17 cellular contexts compared by ENCODE assay signal in the genomic region with DNA sequence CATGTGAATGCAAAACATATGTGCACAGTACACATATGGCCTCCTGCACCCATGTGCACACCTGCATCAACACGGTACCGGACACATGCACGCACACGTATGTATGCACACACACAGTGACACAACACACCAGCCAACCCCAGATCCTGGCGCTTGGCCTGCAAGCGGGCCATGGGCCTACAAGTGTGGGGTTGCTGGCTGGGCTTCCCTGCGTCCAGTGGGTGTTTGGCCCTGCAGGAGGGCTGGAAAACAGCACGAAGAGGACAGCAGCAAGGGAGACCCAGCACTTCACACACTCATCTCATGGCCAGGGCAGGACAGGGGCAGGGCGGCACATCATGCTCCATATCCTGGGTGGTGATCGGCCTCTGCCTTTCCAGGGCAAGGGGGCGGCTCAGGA.
A peak's percentile ranks its signal among the peaks of the same experiment; 100 is the strongest.
DNase-seq lines count a peak whose midpoint lies in the region; ATAC-seq and TF ChIP-seq lines count a peak whose summit lies in the region.
"Had no signal": no experiment of that assay in that cellular context is flagged by ENCODE, and none has a peak within 500 bp of the region (broad histone marks: within the 10 kb centered on the region; RNA-seq: fewer than 3 reads in every experiment).

No MANE protein-coding gene starts in this region.

- H3K27me3 Mint-ChIP-seq in osteocyte (ENCODE audit: unreplicated experiment) = no peaks in the 10 kb centered on the region

- no peak overlapping the region for H3K4me2 ChIP-seq in mesenchymal stem cell (ENCODE audit: low read length, poor library complexity, severe bottlenecking)

- no peak overlapping the region for H2BK5ac ChIP-seq in mesenchymal stem cell (ENCODE audit: low read depth, low read length, poor library complexity, severe bottlenecking)

- no peak for TF ChIP-seq CTCF in osteocyte (IDR thresholded peaks at IDR 0.05)
- no peak for TF ChIP-seq CTCF in prostate gland (IDR thresholded peaks at IDR 0.05)

- no peak overlapping the region for H4K8ac ChIP-seq in mesenchymal stem cell (ENCODE audit: low read length)

- peak overlapping the region; percentile 28 for H3K27ac Mint-ChIP-seq in osteocyte (ENCODE audit: unreplicated experiment)
- H3K27ac Mint-ChIP-seq: CD4-positive, alpha-beta T cell had no signal

- H3K9me3 ChIP-seq in mesenchymal stem cell (ENCODE audit: control insufficient read depth, low read length) (no peaks in the 10 kb centered on the region), prostate gland (no peaks in the 10 kb centered on the region)
- H3K9me3 ChIP-seq: HAP-1 had no signal

- no peak overlapping the region for H3K23ac ChIP-seq in mesenchymal stem cell (ENCODE audit: low read length in 2 of 2)

- H2BK12ac ChIP-seq in mesenchymal stem cell (ENCODE audit: low read length in 2 of 2) = no peak overlapping the region

- H3K4me3 ChIP-seq in mesenchymal stem cell (ENCODE audit: insufficient read depth in 1 of 2, low read depth in 1 of 2, low read length in 2 of 2) = no peak overlapping the region
- no peak overlapping the region for H3K4me3 ChIP-seq in prostate gland
- H3K4me3 ChIP-seq: GM12878, HAP-1 had no signal

- H3K4me1 Mint-ChIP-seq in osteocyte (ENCODE audit: unreplicated experiment) = peaks cover 10% of the 10 kb centered on the region

- H3K9ac ChIP-seq in mesenchymal stem cell (ENCODE audit: low read length) = no peak overlapping the region

- DNase-seq in Right ventricle myocardium inferior (ENCODE audit: missing footprints) (peak; percentile 56), Right ventricle myocardium superior (no peak), mesenchymal stem cell (no peak), osteocyte (ENCODE audit: extremely low spot score, unreplicated experiment) (no peak), NCI-H1694 treated with DMSO at 0.1 percent for 48 hours (lab: John Stamatoyannopoulos, UW) (no peak), KG1 (lab: John Stamatoyannopoulos, UW) (no peak), prostate gland (ENCODE audit: low spot score) (no peak)
- DNase-seq: 8988T; AML-193; C1 segment of cervical spinal cord; Calu3; CD4-positive, alpha-beta T cell; DMS 273 treated with DMSO at 0.1 percent for 48 hours; DMS79; GOT3 had no signal

- H3K9me3 Mint-ChIP-seq in osteocyte (ENCODE audit: unreplicated experiment) = no peaks in the 10 kb centered on the region
- H3K9me3 Mint-ChIP-seq: CD4-positive, alpha-beta T cell had no signal

- H3K4me3 Mint-ChIP-seq in osteocyte (ENCODE audit: unreplicated experiment) = no peak overlapping the region
- H3K4me3 Mint-ChIP-seq: CD4-positive, alpha-beta T cell had no signal

- H2BK15ac ChIP-seq in mesenchymal stem cell (ENCODE audit: low read depth, poor library complexity, severe bottlenecking) = no peak overlapping the region

- WGBS in mesenchymal stem cell = 97% methylated on average over 11 of the region's 11 CpGs
- WGBS in prostate gland = 91% methylated on average over 7 of the region's 11 CpGs

- H3K4ac ChIP-seq in mesenchymal stem cell (ENCODE audit: low read depth in 1 of 2, low read length in 2 of 2) = no peak overlapping the region

- no peak overlapping the region for H2AFZ ChIP-seq in mesenchymal stem cell (ENCODE audit: low read depth, low read length)

- no peak for ATAC-seq in Right ventricle myocardium inferior
- ATAC-seq in Right ventricle myocardium superior (ENCODE audit: poor library complexity) = no peak
- ATAC-seq: GM12878 had no signal

- H3K27ac ChIP-seq in mesenchymal stem cell (ENCODE audit: low read length, poor library complexity, severe bottlenecking) (no peak overlapping the region), prostate gland (no peak overlapping the region)

- peaks cover 32 to 83% of the 10 kb centered on the region in 2 experiments for H3K36me3 ChIP-seq in mesenchymal stem cell (ENCODE audit: control insufficient read depth in 1 of 2, insufficient read depth in 2 of 2, low read depth in 1 of 2, low read length in 2 of 2)
- no peaks in the 10 kb centered on the region for H3K36me3 ChIP-seq in prostate gland
- H3K36me3 ChIP-seq: HAP-1 had no signal

- no peak overlapping the region for H2BK120ac ChIP-seq in mesenchymal stem cell (ENCODE audit: low read depth, low read length)

- H2AK5ac ChIP-seq in mesenchymal stem cell (ENCODE audit: low read length, severe bottlenecking) = no peak overlapping the region

- intact Hi-C loops in Right ventricle myocardium inferior (cut with DNase I) = no loop called here
- intact Hi-C loops in Right ventricle myocardium superior (cut with DNase I) = no loop called here
- intact Hi-C loops in prostate gland (cut with DNase I) = no loop called here

- H3K79me1 ChIP-seq in mesenchymal stem cell (replicated peaks; ENCODE audit: low read length, poor library complexity, severe bottlenecking) = peaks cover 51% of the 10 kb centered on the region

- H3K36me3 Mint-ChIP-seq in osteocyte (ENCODE audit: unreplicated experiment) = peaks cover 30% of the 10 kb centered on the region

- H3K14ac ChIP-seq in mesenchymal stem cell (ENCODE audit: low read length in 2 of 2) = no peak overlapping the region

- H3K18ac ChIP-seq in mesenchymal stem cell (ENCODE audit: low read depth in 1 of 2, low read length in 2 of 2) = no peak overlapping the region

- peaks cover 21% of the 10 kb centered on the region for H3K4me1 ChIP-seq in mesenchymal stem cell (ENCODE audit: control insufficient read depth, insufficient read depth, low read depth, low read length)
- no peaks in the 10 kb centered on the region for H3K4me1 ChIP-seq in prostate gland (replicated peaks)
- H3K4me1 ChIP-seq: HAP-1 had no signal

- TF ChIP-seq POLR2A in prostate gland (IDR thresholded peaks at IDR 0.05) = no peak

- H3K27me3 ChIP-seq in mesenchymal stem cell (ENCODE audit: control insufficient read depth in 1 of 2, insufficient read depth in 1 of 2, low read length in 2 of 2) (no peaks in the 10 kb centered on the region), prostate gland (replicated peaks; ENCODE audit: insufficient read depth) (no peaks in the 10 kb centered on the region)

- peak overlapping the region; percentile 12 for H4K91ac ChIP-seq in mesenchymal stem cell (ENCODE audit: low read length)
